ENCODE assay signal across 14 cellular contexts in the genomic region with DNA sequence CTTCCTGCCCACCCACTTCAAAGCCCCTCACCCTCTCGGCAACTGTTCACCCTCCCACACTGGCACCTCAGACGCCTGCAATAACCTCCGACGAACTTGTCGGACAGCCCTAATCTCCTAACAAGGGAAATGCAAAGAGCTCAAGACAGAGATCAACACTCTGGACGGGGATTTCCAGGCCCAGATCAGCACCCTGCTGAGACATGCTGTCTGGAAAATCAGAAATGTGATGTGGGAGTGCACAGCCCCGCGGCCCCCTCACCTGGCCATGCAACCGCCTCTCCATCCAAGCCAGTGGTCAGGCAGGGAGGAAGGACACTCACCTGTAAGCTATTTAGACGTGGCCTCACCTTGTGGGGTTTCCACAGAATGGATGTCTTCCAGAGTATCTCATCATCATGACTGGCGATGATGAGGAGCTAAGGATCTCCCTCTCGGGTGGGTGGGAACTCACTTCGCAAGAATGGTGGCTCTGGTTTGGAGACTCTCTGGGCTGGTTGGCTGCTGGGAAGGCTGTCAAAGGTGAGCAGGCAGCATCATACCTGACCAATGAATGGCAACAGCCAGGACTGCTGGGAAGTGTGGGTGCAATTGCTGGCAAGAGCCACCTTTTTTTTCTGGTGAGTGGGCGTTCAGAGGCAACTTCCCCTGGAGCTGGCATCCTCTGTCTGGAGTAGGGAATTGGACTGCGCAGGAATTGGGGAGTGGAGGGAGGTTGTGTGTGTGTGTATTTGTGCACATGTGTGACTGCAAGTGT. TPM values are rescaled to one million over a fixed set of nuclear protein-coding genes. Genes with fewer than 3 reads are reported as not detected.
DNase-seq lines count a peak whose midpoint lies in the region; ATAC-seq and TF ChIP-seq lines count a peak whose summit lies in the region.
"Had no signal": no experiment of that assay in that cellular context is flagged by ENCODE, and none has a peak within 500 bp of the region (broad histone marks: within the 10 kb centered on the region; RNA-seq: fewer than 3 reads in every experiment).

No MANE protein-coding gene starts in this region.

- 70 to 80% (median 77%) methylated on average over 12 to 15 of the region's 15 CpGs for WGBS in psoas muscle, 3 donors

- H3K4me1 ChIP-seq in upper lobe of right lung (peaks cover 18% of the 10 kb centered on the region), psoas muscle (no peaks in the 10 kb centered on the region)

- intact Hi-C loops in activated T-helper 1 cell treated with anti-CD3 and anti-CD28 coated beads, Interleukin-12 subunit alpha, Interleukin-12 subunit beta, Interleukin-2, Interleukin-4 antibody, amounts not matched to agents 30 ng/mL and 10 ng/mL and 1 ng/mL, durations not matched to agents 14 hours and 24 hours and 36 hours (cut with micrococcal nuclease) = loop anchor here (1.0 to 2.0 kb wide), 4 partner anchors 19 to 96 kb away; no protein-coding TSS in a partner anchor
- intact Hi-C loops in upper lobe of right lung (cut with DNase I) (no loop called here), psoas muscle (cut with DNase I) (no loop called here)

- H3K27ac Mint-ChIP-seq in activated naive CD4-positive, alpha-beta T cell treated with anti-CD3 and anti-CD28 coated beads, Interleukin-2, amount 50 U/mL, for 24 hours = peak overlapping the region; percentile 0
- H3K27ac Mint-ChIP-seq in activated T-helper 1 cell treated with anti-CD3 and anti-CD28 coated beads, Interleukin-12 subunit alpha, Interleukin-12 subunit beta, Interleukin-2, Interleukin-4 antibody, amounts not matched to agents 30 ng/mL and 10 ng/mL and 1 ng/mL, durations not matched to agents 14 hours and 24 hours and 36 hours = peak overlapping the region; percentile 82
- H3K27ac Mint-ChIP-seq in stimulated activated naive CD8-positive, alpha-beta T cell treated with anti-CD3 and anti-CD28 coated beads, Interleukin-15, Interleukin-2, amounts not matched to agents 100 ng/mL and 50 ng/mL, for 24 hours = peak overlapping the region; percentile 74

- peaks cover 25% of the 10 kb centered on the region for H3K4me1 Mint-ChIP-seq in activated naive CD4-positive, alpha-beta T cell treated with anti-CD3 and anti-CD28 coated beads, Interleukin-2, amount 50 U/mL, for 24 hours
- peaks cover 53% of the 10 kb centered on the region for H3K4me1 Mint-ChIP-seq in activated T-helper 1 cell treated with anti-CD3 and anti-CD28 coated beads, Interleukin-12 subunit alpha, Interleukin-12 subunit beta, Interleukin-2, Interleukin-4 antibody, amounts not matched to agents 30 ng/mL and 10 ng/mL and 1 ng/mL, durations not matched to agents 14 hours and 24 hours and 36 hours (ENCODE audit: low read depth)
- H3K4me1 Mint-ChIP-seq in stimulated activated naive CD8-positive, alpha-beta T cell treated with anti-CD3 and anti-CD28 coated beads, Interleukin-15, Interleukin-2, amounts not matched to agents 100 ng/mL and 50 ng/mL, for 24 hours (ENCODE audit: low read depth) = peaks cover 29% of the 10 kb centered on the region

- H3K9me3 ChIP-seq in upper lobe of right lung (no peaks in the 10 kb centered on the region), psoas muscle (no peaks in the 10 kb centered on the region)
- H3K9me3 ChIP-seq: gastroesophageal sphincter had no signal

- DNase-seq in activated naive CD4-positive, alpha-beta T cell treated with anti-CD3 and anti-CD28 coated beads, Interleukin-2, amount 50 U/mL, for 16 hours = no peak
- peak; percentile 3 for DNase-seq in activated T-helper 1 cell treated with anti-CD3 and anti-CD28 coated beads, Interleukin-12 subunit alpha, Interleukin-12 subunit beta, Interleukin-2, Interleukin-4 antibody, amounts not matched to agents 30 ng/mL and 10 ng/mL and 1 ng/mL, durations not matched to agents 14 hours and 24 hours and 36 hours (ENCODE audit: low spot score)
- DNase-seq in kidney glomerular epithelial cell (lab: John Stamatoyannopoulos, UW) (peak; percentile 48), upper lobe of right lung (no peak), psoas muscle (no peak)
- DNase-seq: activated CD8-positive, alpha-beta memory T cell treated with anti-CD3 and anti-CD28 coated beads, Interleukin-2, amount 50 U/mL, for 48 hours; NCI-H1417; NK-92 treated with Interleukin-12 subunit alpha and Interleukin-12 subunit beta, amount 100 ng/mL, for 24 hours; RPMI8226; SW 1271 had no signal

- H3K36me3 ChIP-seq in upper lobe of right lung (no peaks in the 10 kb centered on the region), psoas muscle (ENCODE audit: insufficient read depth in 1 of 2, low read depth in 1 of 2) (no peaks in the 10 kb centered on the region)
- H3K36me3 ChIP-seq: gastroesophageal sphincter had no signal

- no peaks in the 10 kb centered on the region for H3K27me3 Mint-ChIP-seq in activated naive CD4-positive, alpha-beta T cell treated with anti-CD3 and anti-CD28 coated beads, Interleukin-2, amount 50 U/mL, for 24 hours
- no peaks in the 10 kb centered on the region for H3K27me3 Mint-ChIP-seq in activated T-helper 1 cell treated with anti-CD3 and anti-CD28 coated beads, Interleukin-12 subunit alpha, Interleukin-12 subunit beta, Interleukin-2, Interleukin-4 antibody, amounts not matched to agents 30 ng/mL and 10 ng/mL and 1 ng/mL, durations not matched to agents 14 hours and 24 hours and 36 hours (ENCODE audit: insufficient read depth)
- H3K27me3 Mint-ChIP-seq in stimulated activated naive CD8-positive, alpha-beta T cell treated with anti-CD3 and anti-CD28 coated beads, Interleukin-15, Interleukin-2, amounts not matched to agents 100 ng/mL and 50 ng/mL, for 24 hours = no peaks in the 10 kb centered on the region

- TF ChIP-seq CTCF in upper lobe of right lung (IDR thresholded peaks at IDR 0.05) (no peak), psoas muscle (IDR thresholded peaks at IDR 0.05) (no peak)

- H3K27ac ChIP-seq in upper lobe of right lung (no peak overlapping the region), psoas muscle (no peak overlapping the region)
- H3K27ac ChIP-seq: gastroesophageal sphincter had no signal

- peaks cover 2% of the 10 kb centered on the region for H3K36me3 Mint-ChIP-seq in activated naive CD4-positive, alpha-beta T cell treated with anti-CD3 and anti-CD28 coated beads, Interleukin-2, amount 50 U/mL, for 24 hours
- H3K36me3 Mint-ChIP-seq in activated T-helper 1 cell treated with anti-CD3 and anti-CD28 coated beads, Interleukin-12 subunit alpha, Interleukin-12 subunit beta, Interleukin-2, Interleukin-4 antibody, amounts not matched to agents 30 ng/mL and 10 ng/mL and 1 ng/mL, durations not matched to agents 14 hours and 24 hours and 36 hours (ENCODE audit: low read depth) = peaks cover 2% of the 10 kb centered on the region
- no peaks in the 10 kb centered on the region for H3K36me3 Mint-ChIP-seq in stimulated activated naive CD8-positive, alpha-beta T cell treated with anti-CD3 and anti-CD28 coated beads, Interleukin-15, Interleukin-2, amounts not matched to agents 100 ng/mL and 50 ng/mL, for 24 hours (ENCODE audit: low read depth)

- no peaks in the 10 kb centered on the region for H3K9me3 Mint-ChIP-seq in activated naive CD4-positive, alpha-beta T cell treated with anti-CD3 and anti-CD28 coated beads, Interleukin-2, amount 50 U/mL, for 24 hours
- H3K9me3 Mint-ChIP-seq in activated T-helper 1 cell treated with anti-CD3 and anti-CD28 coated beads, Interleukin-12 subunit alpha, Interleukin-12 subunit beta, Interleukin-2, Interleukin-4 antibody, amounts not matched to agents 30 ng/mL and 10 ng/mL and 1 ng/mL, durations not matched to agents 14 hours and 24 hours and 36 hours = no peaks in the 10 kb centered on the region
- H3K9me3 Mint-ChIP-seq in stimulated activated naive CD8-positive, alpha-beta T cell treated with anti-CD3 and anti-CD28 coated beads, Interleukin-15, Interleukin-2, amounts not matched to agents 100 ng/mL and 50 ng/mL, for 24 hours = peaks cover 3% of the 10 kb centered on the region

- ATAC-seq in HG03442 (IDR thresholded peaks at IDR 0.05; ENCODE audit: unreplicated experiment) (no peak), upper lobe of right lung (no peak), psoas muscle (no peak)
- ATAC-seq: gastroesophageal sphincter had no signal

- peak overlapping the region; percentile 47 for H3K4me3 Mint-ChIP-seq in activated naive CD4-positive, alpha-beta T cell treated with anti-CD3 and anti-CD28 coated beads, Interleukin-2, amount 50 U/mL, for 24 hours
- H3K4me3 Mint-ChIP-seq in activated T-helper 1 cell treated with anti-CD3 and anti-CD28 coated beads, Interleukin-12 subunit alpha, Interleukin-12 subunit beta, Interleukin-2, Interleukin-4 antibody, amounts not matched to agents 30 ng/mL and 10 ng/mL and 1 ng/mL, durations not matched to agents 14 hours and 24 hours and 36 hours = peak overlapping the region; percentile 34
- peak overlapping the region; percentile 30 for H3K4me3 Mint-ChIP-seq in stimulated activated naive CD8-positive, alpha-beta T cell treated with anti-CD3 and anti-CD28 coated beads, Interleukin-15, Interleukin-2, amounts not matched to agents 100 ng/mL and 50 ng/mL, for 24 hours

- H3K4me3 ChIP-seq in upper lobe of right lung (no peak overlapping the region), psoas muscle (no peak overlapping the region)
- H3K4me3 ChIP-seq: gastroesophageal sphincter had no signal

- H3K27me3 ChIP-seq in upper lobe of right lung (no peaks in the 10 kb centered on the region), psoas muscle (ENCODE audit: insufficient read depth in 3 of 3, low read length in 2 of 3) (no peaks in the 10 kb centered on the region)
- H3K27me3 ChIP-seq: gastroesophageal sphincter had no signal

RNA-seq across cellular contexts. Expression of a gene that starts 28.1 kb away (rescaled TPM):
- 10.6 and 13.4 TPM in 2 replicates for total RNA-seq in activated T-helper 1 cell treated with anti-CD3 and anti-CD28 coated beads, Interleukin-12 subunit alpha, Interleukin-12 subunit beta, Interleukin-2, Interleukin-4 antibody, amounts not matched to agents 30 ng/mL and 10 ng/mL and 1 ng/mL, durations not matched to agents 14 hours and 24 hours and 36 hours
- total RNA-seq in upper lobe of right lung (21.0 TPM), psoas muscle (not detected)
- polyA plus RNA-seq in psoas muscle = under 1 TPM in 2 of 3 donors, not detected in 1; 0.08 TPM

Comparison
In these comparisons a context has a peak if more than half of its experiments do, and no peak if none do; other contexts are left out.
1. H3K27ac Mint-ChIP-seq: peak in every context shown above with its lines; median percentile 82 in activated T-helper 1 cell treated with anti-CD3 and anti-CD28 coated beads, Interleukin-12 subunit alpha, Interleukin-12 subunit beta, Interleukin-2, Interleukin-4 antibody, amounts not matched to agents 30 ng/mL and 10 ng/mL and 1 ng/mL, durations not matched to agents 14 hours and 24 hours and 36 hours; 74 in stimulated activated naive CD8-positive, alpha-beta T cell treated with anti-CD3 and anti-CD28 coated beads, Interleukin-15, Interleukin-2, amounts not matched to agents 100 ng/mL and 50 ng/mL, for 24 hours; 0 in activated naive CD4-positive, alpha-beta T cell treated with anti-CD3 and anti-CD28 coated beads, Interleukin-2, amount 50 U/mL, for 24 hours.
2. DNase-seq: peak in activated T-helper 1 cell treated with anti-CD3 and anti-CD28 coated beads, Interleukin-12 subunit alpha, Interleukin-12 subunit beta, Interleukin-2, Interleukin-4 antibody, amounts not matched to agents 30 ng/mL and 10 ng/mL and 1 ng/mL, durations not matched to agents 14 hours and 24 hours and 36 hours (single experiment) and kidney glomerular epithelial cell (single experiment); none in activated naive CD4-positive, alpha-beta T cell treated with anti-CD3 and anti-CD28 coated beads, Interleukin-2, amount 50 U/mL, for 16 hours (single experiment), upper lobe of right lung (single experiment) and psoas muscle (0 of 2).
3. Peak in every context shown above with its lines, with median percentiles within 50 percentile points of each other: H3K4me3 Mint-ChIP-seq.